In the genomic region with DNA sequence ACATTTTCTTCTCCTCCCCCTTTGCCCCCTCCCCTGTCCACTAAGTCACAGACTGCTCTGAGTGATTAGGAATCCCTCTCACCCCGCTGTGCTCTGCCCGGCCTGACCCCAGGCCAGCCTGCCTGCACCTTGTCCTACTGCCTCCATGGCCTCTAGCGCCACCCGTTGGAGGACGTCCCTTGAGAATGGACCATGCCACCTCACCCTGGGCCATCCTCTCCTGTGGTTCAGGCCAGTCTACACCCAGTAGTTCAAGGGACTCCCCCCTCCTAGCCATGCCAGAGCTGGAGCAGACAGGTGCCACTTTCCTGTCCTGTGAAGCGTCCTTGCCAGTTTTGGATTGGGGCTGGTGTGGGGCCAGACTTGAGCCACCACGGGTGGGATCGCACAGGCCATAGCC, we compare ENCODE assay signal across 17 cellular contexts. TPM values are rescaled to one million over a fixed set of nuclear protein-coding genes. Genes with fewer than 3 reads are reported as not detected.
DNase-seq lines count a peak whose midpoint lies in the region; ATAC-seq and TF ChIP-seq lines count a peak whose summit lies in the region.
"Had no signal": no experiment of that assay in that cellular context is flagged by ENCODE, and none has a peak within 500 bp of the region (broad histone marks: within the 10 kb centered on the region; RNA-seq: fewer than 3 reads in every experiment).

No MANE protein-coding gene starts in this region.

- no peak for TF ChIP-seq POLR2A in thyroid gland (IDR thresholded peaks at IDR 0.05)

- no peak for ATAC-seq in GM19328 (IDR thresholded peaks at IDR 0.05; ENCODE audit: unreplicated experiment)
- ATAC-seq: effector memory CD8-positive, alpha-beta T cell; stimulated activated naive CD8-positive, alpha-beta T cell treated with anti-CD3 and anti-CD28 coated beads, Interleukin-15, Interleukin-2, amounts not matched to agents 100 U/mL and 50 U/mL, for 24 hours had no signal

- H3K9me3 Mint-ChIP-seq in activated CD4-positive, alpha-beta memory T cell treated with anti-CD3 and anti-CD28 coated beads for 36 hours = no peaks in the 10 kb centered on the region
- no peaks in the 10 kb centered on the region for H3K9me3 Mint-ChIP-seq in activated CD4-positive, alpha-beta memory T cell treated with anti-CD3 and anti-CD28 coated beads, Interleukin-2, amount 10 ng/mL, durations not matched to agents 7 days and 5 days
- H3K9me3 Mint-ChIP-seq: CD8-positive, alpha-beta memory T cell; effector memory CD8-positive, alpha-beta T cell; immature natural killer cell had no signal

- CTCF ChIA-PET in activated CD4-positive, alpha-beta memory T cell treated with anti-CD3 and anti-CD28 coated beads for 36 hours (lab: Charles Lee) = interaction anchor here (1.2 kb wide), 1 partner anchor 16 kb away, joined by 3 read pairs; no protein-coding TSS in a partner anchor
- CTCF ChIA-PET in activated CD4-positive, alpha-beta memory T cell treated with anti-CD3 and anti-CD28 coated beads, Interleukin-2, amount 10 ng/mL, durations not matched to agents 7 days and 5 days (lab: Charles Lee) = interaction anchor here (1.6 kb wide), 1 partner anchor 10 kb away, joined by 4 read pairs; a partner anchor contains a TSS

- peaks cover 2% of the 10 kb centered on the region for H3K4me1 Mint-ChIP-seq in activated CD4-positive, alpha-beta memory T cell treated with anti-CD3 and anti-CD28 coated beads for 36 hours (ENCODE audit: low read depth)
- peaks cover 4% of the 10 kb centered on the region for H3K4me1 Mint-ChIP-seq in activated CD4-positive, alpha-beta memory T cell treated with anti-CD3 and anti-CD28 coated beads, Interleukin-2, amount 10 ng/mL, durations not matched to agents 7 days and 5 days
- H3K4me1 Mint-ChIP-seq: immature natural killer cell had no signal

- peaks cover 31% of the 10 kb centered on the region for H3K36me3 ChIP-seq in effector memory CD4-positive, alpha-beta T cell (ENCODE audit: control insufficient read depth, insufficient read depth, low read length)
- H3K36me3 ChIP-seq in thyroid gland = peaks cover 10 to 14% of the 10 kb centered on the region in 2 donors

- POLR2A ChIA-PET in activated CD4-positive, alpha-beta memory T cell treated with anti-CD3 and anti-CD28 coated beads for 36 hours (lab: Charles Lee) = no interaction called here
- POLR2A ChIA-PET in activated CD4-positive, alpha-beta memory T cell treated with anti-CD3 and anti-CD28 coated beads, Interleukin-2, amount 10 ng/mL, durations not matched to agents 7 days and 5 days (lab: Charles Lee) = no interaction called here

- peak overlapping the region; percentile 25 for H3K27ac ChIP-seq in effector memory CD4-positive, alpha-beta T cell (ENCODE audit: insufficient read depth, low read length, poor library complexity, severe bottlenecking)
- H3K27ac ChIP-seq in thyroid gland = no peak overlapping the region
- H3K27ac ChIP-seq: sigmoid colon, SK-N-MC had no signal

- no peaks in the 10 kb centered on the region for H3K27me3 ChIP-seq in effector memory CD4-positive, alpha-beta T cell (replicated peaks; ENCODE audit: control insufficient read depth, insufficient read depth, low read length, poor library complexity, severe bottlenecking)
- no peaks in the 10 kb centered on the region for H3K27me3 ChIP-seq in thyroid gland
- H3K27me3 ChIP-seq: sigmoid colon had no signal

- 83% methylated on average over 5 of the region's 8 CpGs; no CpG with 5 or more reads in 1 of the 2 donors for WGBS in thyroid gland, 2 donors

- H3K4me3 ChIP-seq in effector memory CD4-positive, alpha-beta T cell (ENCODE audit: insufficient read depth, low read depth, low read length, poor library complexity, severe bottlenecking) = no peak overlapping the region
- H3K4me3 ChIP-seq in thyroid gland (replicated peaks in 1 of 3) = no peak overlapping the region
- H3K4me3 ChIP-seq: sigmoid colon, SK-N-MC had no signal

- peak; percentile 17 for DNase-seq in activated CD4-positive, alpha-beta memory T cell treated with anti-CD3 and anti-CD28 coated beads for 36 hours
- DNase-seq in activated CD4-positive, alpha-beta memory T cell treated with anti-CD3 and anti-CD28 coated beads, Interleukin-2, amount 10 ng/mL, durations not matched to agents 7 days and 5 days = no peak
- no peak for DNase-seq in effector memory CD4-positive, alpha-beta T cell
- DNase-seq in thyroid gland (peak; percentile 24 to 51), COLO829 (ENCODE audit: low spot score) (no peak)
- DNase-seq: activated CD8-positive, alpha-beta memory T cell treated with anti-CD3 and anti-CD28 coated beads for 24 hours; activated gamma-delta T cell; CD8-positive, alpha-beta memory T cell; effector memory CD8-positive, alpha-beta T cell; immature natural killer cell; NCI-H2171; NK-92 treated with Interleukin-12 subunit alpha and Interleukin-12 subunit beta, amount 100 ng/mL, for 24 hours; sigmoid colon; stimulated activated naive CD8-positive, alpha-beta T cell treated with anti-CD3 and anti-CD28 coated beads, Interleukin-15, Interleukin-2, amounts not matched to agents 100 U/mL and 50 U/mL, for 24 hours had no signal

- H3K27ac Mint-ChIP-seq in activated CD4-positive, alpha-beta memory T cell treated with anti-CD3 and anti-CD28 coated beads for 36 hours = no peak overlapping the region
- H3K27ac Mint-ChIP-seq in activated CD4-positive, alpha-beta memory T cell treated with anti-CD3 and anti-CD28 coated beads, Interleukin-2, amount 10 ng/mL, durations not matched to agents 7 days and 5 days = no peak overlapping the region

- H3K4me3 Mint-ChIP-seq in activated CD4-positive, alpha-beta memory T cell treated with anti-CD3 and anti-CD28 coated beads for 36 hours = no peak overlapping the region
- no peak overlapping the region for H3K4me3 Mint-ChIP-seq in activated CD4-positive, alpha-beta memory T cell treated with anti-CD3 and anti-CD28 coated beads, Interleukin-2, amount 10 ng/mL, durations not matched to agents 7 days and 5 days
- H3K4me3 Mint-ChIP-seq: brain, immature natural killer cell had no signal

- H3K9me3 ChIP-seq in effector memory CD4-positive, alpha-beta T cell (ENCODE audit: control insufficient read depth, low read length) = no peaks in the 10 kb centered on the region
- H3K9me3 ChIP-seq in thyroid gland = no peaks in the 10 kb centered on the region
- H3K9me3 ChIP-seq: sigmoid colon had no signal

- H3K4me1 ChIP-seq in effector memory CD4-positive, alpha-beta T cell (ENCODE audit: control insufficient read depth, insufficient read depth, low read length, poor library complexity, severe bottlenecking) = no peaks in the 10 kb centered on the region
- peaks cover 7 to 39% of the 10 kb centered on the region in 2 donors for H3K4me1 ChIP-seq in thyroid gland

- TF ChIP-seq CTCF in thyroid gland (IDR thresholded peaks at IDR 0.05) = no peak

- no peaks in the 10 kb centered on the region for H3K27me3 Mint-ChIP-seq in activated CD4-positive, alpha-beta memory T cell treated with anti-CD3 and anti-CD28 coated beads for 36 hours
- no peaks in the 10 kb centered on the region for H3K27me3 Mint-ChIP-seq in activated CD4-positive, alpha-beta memory T cell treated with anti-CD3 and anti-CD28 coated beads, Interleukin-2, amount 10 ng/mL, durations not matched to agents 7 days and 5 days
- H3K27me3 Mint-ChIP-seq: brain; effector memory CD8-positive, alpha-beta T cell had no signal

- H3K36me3 Mint-ChIP-seq in activated CD4-positive, alpha-beta memory T cell treated with anti-CD3 and anti-CD28 coated beads for 36 hours = peaks cover 11% of the 10 kb centered on the region
- peaks cover 36% of the 10 kb centered on the region for H3K36me3 Mint-ChIP-seq in activated CD4-positive, alpha-beta memory T cell treated with anti-CD3 and anti-CD28 coated beads, Interleukin-2, amount 10 ng/mL, durations not matched to agents 7 days and 5 days (ENCODE audit: low read depth)

- intact Hi-C loops in activated CD4-positive, alpha-beta memory T cell treated with anti-CD3 and anti-CD28 coated beads for 36 hours (cut with micrococcal nuclease) = no loop called here
- intact Hi-C loops in thyroid gland (cut with DNase I) = no loop called here

RNA-seq across cellular contexts. Expression of a gene that starts 9.7 kb away (rescaled TPM):
- 100 to 1,000 TPM in 1 of 2 experiments, 10 to 100 TPM in 1; 99.6 to 106 TPM for total RNA-seq in activated CD4-positive, alpha-beta memory T cell treated with anti-CD3 and anti-CD28 coated beads for 36 hours
- 100 to 1,000 TPM; 118 to 122 TPM for total RNA-seq in activated CD4-positive, alpha-beta memory T cell treated with anti-CD3 and anti-CD28 coated beads, Interleukin-2, amount 10 ng/mL, durations not matched to agents 7 days and 5 days
- total RNA-seq in thyroid gland = 10 to 100 TPM; 36.4 to 53.1 (median 42.8) TPM

RNA-seq across cellular contexts. Expression of a gene that starts 56.9 kb away (rescaled TPM):
- total RNA-seq in activated CD4-positive, alpha-beta memory T cell treated with anti-CD3 and anti-CD28 coated beads for 36 hours = 1 to 10 TPM; 8.6 to 9.1 TPM
- total RNA-seq in activated CD4-positive, alpha-beta memory T cell treated with anti-CD3 and anti-CD28 coated beads, Interleukin-2, amount 10 ng/mL, durations not matched to agents 7 days and 5 days = 10 to 100 TPM in 1 of 2 experiments, 1 to 10 TPM in 1; 9.9 to 12.6 TPM
- 10 to 100 TPM in 1 of 4 donors, 1 to 10 TPM in 3; 3.8 to 10.7 (median 8.7) TPM for total RNA-seq in thyroid gland

RNA-seq across cellular contexts. Expression of a gene that starts 57.8 kb away (rescaled TPM):
- total RNA-seq in activated CD4-positive, alpha-beta memory T cell treated with anti-CD3 and anti-CD28 coated beads for 36 hours = 10 to 100 TPM; 90.4 to 93.0 TPM
- total RNA-seq in activated CD4-positive, alpha-beta memory T cell treated with anti-CD3 and anti-CD28 coated beads, Interleukin-2, amount 10 ng/mL, durations not matched to agents 7 days and 5 days = 10 to 100 TPM; 88.3 to 93.1 TPM
- 100 to 1,000 TPM in 1 of 4 donors, 10 to 100 TPM in 3; 23.5 to 119 (median 52.3) TPM for total RNA-seq in thyroid gland

Comparison
In these comparisons a context has a peak if more than half of its experiments do, and no peak if none do; other contexts are left out.
1. DNase-seq: peak in activated CD4-positive, alpha-beta memory T cell treated with anti-CD3 and anti-CD28 coated beads for 36 hours (single experiment) and thyroid gland (2 of 2); none in activated CD4-positive, alpha-beta memory T cell treated with anti-CD3 and anti-CD28 coated beads, Interleukin-2, amount 10 ng/mL, durations not matched to agents 7 days and 5 days (single experiment), effector memory CD4-positive, alpha-beta T cell (0 of 3) and COLO829 (single experiment).